In genomic region chr12:949337-950099, GRCh38 we compare ENCODE assay signal across 8 cellular contexts. TPM values are rescaled to one million over a fixed set of nuclear protein-coding genes. Genes with fewer than 3 reads are reported as not detected.
DNase-seq lines count a peak whose midpoint lies in the region; ATAC-seq and TF ChIP-seq lines count a peak whose summit lies in the region.

TSS of gene RAD52 (minus strand) at chr12:949694. CDS start at chr12:933058, 16,636 bp downstream.

- intact Hi-C loops in naive thymus-derived CD4-positive, alpha-beta T cell (cut with micrococcal nuclease), result loop anchor here (1.0 to 5.0 kb wide), 15 partner anchors 15 to 743 kb away; partner anchors contain the start of genes CCDC77 (in 2 of the 2), ERC1 (in 2 of the 2), FBXL14 (in 2 of the 2) and KDM5A (in 2 of the 2)

- DNase-seq in Kasumi-1 (lab: John Stamatoyannopoulos, UW) (peak; percentile 91 to 93), RPMI7951 (ENCODE audit: low read depth) (peak; percentile 98), fibroblast of gingiva (ENCODE audit: low read depth) (peak; percentile 100)
- peak; percentile 96 to 97 for DNase-seq in activated T-helper 1 cell treated with anti-CD3 and anti-CD28 coated beads, Interleukin-2, amount 50 U/mL, for 16 hours (ENCODE audit: low read depth in 1 of 2, low spot score in 1 of 2)
- peak; percentile 94 to 99 (median 97) for DNase-seq in naive thymus-derived CD4-positive, alpha-beta T cell
- peak; percentile 91 to 97 (median 94) for DNase-seq in stimulated activated naive CD4-positive, alpha-beta T cell (lab: John Stamatoyannopoulos, UW)

- peaks cover 16% of the 10 kb centered on the region for H3F3A ChIP-seq in DOHH2 (ENCODE audit: control insufficient read depth, insufficient read depth)

- POLR2A ChIA-PET in naive thymus-derived CD4-positive, alpha-beta T cell (lab: Charles Lee), result interaction anchor here (0.6 to 2.0 kb wide), 9 partner anchors 10 to 652 kb away, joined by 3 to 6 read pairs (median 3); partner anchors contain the start of gene ERC1

- H3K4me1 ChIP-seq in DOHH2 (ENCODE audit: control insufficient read depth, low read length), result peaks cover 45% of the 10 kb centered on the region
- peaks cover 0 to 3% of the 10 kb centered on the region in 2 donors for H3K4me1 ChIP-seq in naive thymus-derived CD4-positive, alpha-beta T cell (ENCODE audit: control insufficient read depth in 2 of 2, insufficient read depth in 2 of 2, low read length in 2 of 2)

- peaks cover 21 to 35% (median 31%) of the 10 kb centered on the region in 7 donors for H3K4me1 Mint-ChIP-seq in naive thymus-derived CD4-positive, alpha-beta T cell

- peaks cover 49% of the 10 kb centered on the region for H3K79me2 ChIP-seq in DOHH2 (ENCODE audit: control insufficient read depth, low read length)

- peak; percentile 99 for TF ChIP-seq CTCF in DOHH2 (IDR thresholded peaks at IDR 0.05; ENCODE audit: low read depth, low read length, poor library complexity, severe bottlenecking)

- peaks cover 0 to 4% (median 0%) of the 10 kb centered on the region in 5 donors for H3K27me3 Mint-ChIP-seq in naive thymus-derived CD4-positive, alpha-beta T cell

- peak within 1 kb of the TSS; percentile 90 to 98 (median 94) for H3K4me3 Mint-ChIP-seq in naive thymus-derived CD4-positive, alpha-beta T cell

- H3K4me3 ChIP-seq in DOHH2 (ENCODE audit: low read length), result peak within 1 kb of the TSS; percentile 86
- peak within 1 kb of the TSS; percentile 83 for H3K4me3 ChIP-seq in naive thymus-derived CD4-positive, alpha-beta T cell (ENCODE audit: low read length)

- H3K36me3 ChIP-seq in DOHH2 (ENCODE audit: control insufficient read depth, low read length), result peaks cover 14% of the 10 kb centered on the region
- H3K36me3 ChIP-seq in naive thymus-derived CD4-positive, alpha-beta T cell (ENCODE audit: control insufficient read depth in 2 of 3, insufficient read depth in 3 of 3, low read length in 3 of 3), result peaks cover 0 to 6% (median 0%) of the 10 kb centered on the region in 3 experiments

- no peaks in the 10 kb centered on the region for H3K9me2 ChIP-seq in DOHH2 (replicated peaks; ENCODE audit: control insufficient read depth, low read length)

- H3K27me3 ChIP-seq in DOHH2 (ENCODE audit: control insufficient read depth, low read length), result no peaks in the 10 kb centered on the region
- no peaks in the 10 kb centered on the region for H3K27me3 ChIP-seq in naive thymus-derived CD4-positive, alpha-beta T cell (ENCODE audit: control insufficient read depth in 2 of 2, insufficient read depth in 2 of 2, low read length in 2 of 2)

- peak within 1 kb of the TSS; percentile 88 to 98 (median 93) for H3K27ac Mint-ChIP-seq in naive thymus-derived CD4-positive, alpha-beta T cell

- peaks cover 0 to 12% (median 0%) of the 10 kb centered on the region in 5 donors for H3K36me3 Mint-ChIP-seq in naive thymus-derived CD4-positive, alpha-beta T cell

- peak; percentile 80 for ATAC-seq in GM21825 (IDR thresholded peaks at IDR 0.05; ENCODE audit: unreplicated experiment)
- peak; percentile 96 for ATAC-seq in naive thymus-derived CD4-positive, alpha-beta T cell

- no peaks in the 10 kb centered on the region for H3K9me3 ChIP-seq in DOHH2 (ENCODE audit: control insufficient read depth, insufficient read depth, low read length)
- H3K9me3 ChIP-seq in naive thymus-derived CD4-positive, alpha-beta T cell (ENCODE audit: control insufficient read depth in 2 of 3, low read length in 3 of 3), result no peaks in the 10 kb centered on the region

- H3K27ac ChIP-seq in DOHH2 (ENCODE audit: low read depth, low read length), result peak within 1 kb of the TSS; percentile 86
- H3K27ac ChIP-seq in naive thymus-derived CD4-positive, alpha-beta T cell (ENCODE audit: low read depth, low read length), result peak within 1 kb of the TSS; percentile 78

- CTCF ChIA-PET in naive thymus-derived CD4-positive, alpha-beta T cell (lab: Charles Lee), result interaction anchor here (0.5 to 2.7 kb wide), 15 partner anchors 17 to 634 kb away, joined by 3 to 12 read pairs (median 4); no protein-coding TSS in a partner anchor

- peak within 1 kb of the TSS; percentile 73 for H3K4me2 ChIP-seq in DOHH2 (ENCODE audit: low read length)

- H4K20me1 ChIP-seq in DOHH2 (ENCODE audit: control insufficient read depth, insufficient read depth, low read depth, low read length), result no peaks in the 10 kb centered on the region

- peaks cover 0 to 5% (median 0%) of the 10 kb centered on the region in 11 donors for H3K9me3 Mint-ChIP-seq in naive thymus-derived CD4-positive, alpha-beta T cell

RNA-seq across cellular contexts. Expression of gene RAD52, which starts in this region (rescaled TPM):
- total RNA-seq in RPMI7951 (2014; rRNA removed; shearing (Covaris generic)), result 4.4 and 4.8 TPM in 2 replicates
- total RNA-seq in naive thymus-derived CD4-positive, alpha-beta T cell, result 10 to 100 TPM; 11.0 to 34.9 (median 18.3) TPM
- polyA plus RNA-seq in naive thymus-derived CD4-positive, alpha-beta T cell, result 1 to 10 TPM; 2.8 to 4.7 TPM

Comparison
In these comparisons a context has a peak if more than half of its experiments do, and no peak if none do; other contexts are left out.
1. Peak in every context shown above with its lines: DNase-seq, ATAC-seq, H3K4me3 ChIP-seq and H3K27ac ChIP-seq.